Comparison of ENCODE assay signal across 1 cellular context in genomic region chr15:92869977-92870644, GRCh38.
TF ChIP-seq lines count a peak whose summit lies in the region.

No MANE protein-coding gene starts in this region.

TF ChIP-seq in H1, 55 proteins besides CTCF, POLR2A, EP300 and RAD21:
- TF ChIP-seq CTBP2 (IDR thresholded peaks at IDR 0.05; ENCODE audit: borderline replicate concordance, insufficient read depth, insufficient read length, low read length), result no peak
